15 cellular contexts compared by ENCODE assay signal in genomic region chr3:11145888-11146287, GRCh38. TPM values are rescaled to one million over a fixed set of nuclear protein-coding genes. Genes with fewer than 3 reads are reported as not detected.
DNase-seq lines count a peak whose midpoint lies in the region; ATAC-seq, FAIRE-seq and TF ChIP-seq lines count a peak whose summit lies in the region.
"Had no signal": no experiment of that assay in that cellular context is flagged by ENCODE, and none has a peak within 500 bp of the region (broad histone marks: within the 10 kb centered on the region; RNA-seq: fewer than 3 reads in every experiment).

No MANE protein-coding gene starts in this region.

- H3K27ac ChIP-seq in esophagus muscularis mucosa (replicated peaks in 1 of 4) (no peak overlapping the region), pancreas (no peak overlapping the region)
- H3K27ac ChIP-seq: spleen had no signal

- ATAC-seq in pancreas, result no peak
- ATAC-seq: natural killer cell treated with Interleukin-12 subunit alpha and Interleukin-12 subunit beta and Interleukin-15 and Interleukin-18, amount 100 ng/mL, for 72 hours had no signal

- intact Hi-C loops in esophagus muscularis mucosa (cut with DNase I) (no loop called here), pancreas (cut with DNase I) (no loop called here)

- CTCF ChIA-PET in AG04449 (lab: Yijun Ruan, JAX), result interaction anchor here (1.4 to 12.8 kb wide), 3 partner anchors 9 to 190 kb away, joined by 3 to 168 read pairs (median 18); partner anchors contain the start of gene HRH1

- H3K36me3 ChIP-seq in esophagus muscularis mucosa (no peaks in the 10 kb centered on the region), pancreas (no peaks in the 10 kb centered on the region)
- H3K36me3 ChIP-seq: spleen had no signal

- H3K4me3 ChIP-seq in AG04449 (ENCODE audit: low read depth, low read length), result no peak overlapping the region
- H3K4me3 ChIP-seq in esophagus muscularis mucosa, result no peak overlapping the region
- no peak overlapping the region for H3K4me3 ChIP-seq in pancreas
- H3K4me3 ChIP-seq: spleen had no signal

- peaks cover 0 to 19% (median 8%) of the 10 kb centered on the region in 4 donors for H3K4me1 ChIP-seq in esophagus muscularis mucosa
- no peaks in the 10 kb centered on the region for H3K4me1 ChIP-seq in pancreas

- POLR2A ChIA-PET in AG04449 (lab: Yijun Ruan, JAX), result no interaction called here

- no peak for TF ChIP-seq POLR2A in esophagus muscularis mucosa (IDR thresholded peaks at IDR 0.05; ENCODE audit: low read depth)

- DNase-seq in AG04449 (ENCODE audit: low read depth, low spot score) (peak; percentile 79), HT1080 (ENCODE audit: low read depth) (peak; percentile 83), brain pericyte (ENCODE audit: low read depth, low spot score) (peak; percentile 63), iris pigment epithelial cell (ENCODE audit: low read depth) (peak; percentile 80), esophagus muscularis mucosa (ENCODE audit: extremely low spot score) (no peak), pancreas (no peak)
- no peak for DNase-seq in activated T-cell treated with anti-CD3 and anti-CD28 coated beads, Interleukin-2, amount 50 U/mL, for 48 hours
- DNase-seq in activated CD8-positive, alpha-beta memory T cell treated with anti-CD3 and anti-CD28 coated beads, Interleukin-2, amount 50 U/mL, for 4 hours, result no peak
- DNase-seq: anterior cingulate cortex, erythroblast, GDM1, kidney, spleen, trophoblast cell had no signal

- no peak for FAIRE-seq in pancreas (lab: Jason Lieb, UNC)
- FAIRE-seq: kidney had no signal

- no peak for TF ChIP-seq CTCF in AG04449 (IDR thresholded peaks at IDR 0.05; ENCODE audit: insufficient read depth, low read length, missing control alignments)
- no peak for TF ChIP-seq CTCF in esophagus muscularis mucosa (IDR thresholded peaks at IDR 0.05)
- no peak for TF ChIP-seq CTCF in pancreas (IDR thresholded peaks at IDR 0.05)

- H3K27me3 ChIP-seq in esophagus muscularis mucosa (no peaks in the 10 kb centered on the region), pancreas (no peaks in the 10 kb centered on the region)

- H3K9me3 ChIP-seq in esophagus muscularis mucosa (no peaks in the 10 kb centered on the region), pancreas (no peaks in the 10 kb centered on the region)
- H3K9me3 ChIP-seq: spleen had no signal

- no peak for TF ChIP-seq EP300 in esophagus muscularis mucosa (IDR thresholded peaks at IDR 0.05)

- 15% methylated on average over 3 of the region's 3 CpGs for WGBS in esophagus muscularis mucosa
- WGBS in pancreas, 2 donors, result 49 to 56% methylated on average over 3 of the region's 3 CpGs

RNA-seq across cellular contexts. Expression of gene HRH1, which starts 8.4 kb away (rescaled TPM):
- total RNA-seq in HT1080 (2014; rRNA removed; shearing (Covaris generic)), result 16.1 and 16.7 TPM in 2 replicates
- 11.4 and 12.4 TPM in 2 replicates for polyA plus RNA-seq in HT1080 (2015; cell fraction: cytosol; rRNA removed)
- 16.2 and 22.3 TPM in 2 replicates for polyA plus RNA-seq in HT1080 (2015; cell fraction: nucleus; rRNA removed)
- total RNA-seq in esophagus muscularis mucosa (10 to 100 TPM in 1 of 4 donors, 1 to 10 TPM in 3; 3.7 to 15.9 (median 5.9) TPM), pancreas (1 to 10 TPM in 1 of 6 donors, under 1 TPM in 5; 0.16 to 1.3 (median 0.25) TPM)
- under 1 TPM; 0.19 to 0.28 TPM for polyA plus RNA-seq in pancreas

Comparison
In these comparisons a context has a peak if more than half of its experiments do, and no peak if none do; other contexts are left out.
1. DNase-seq: peak in AG04449 (single experiment), HT1080 (single experiment), brain pericyte (single experiment) and iris pigment epithelial cell (single experiment); none in activated T-cell treated with anti-CD3 and anti-CD28 coated beads, Interleukin-2, amount 50 U/mL, for 48 hours (0 of 2), esophagus muscularis mucosa (single experiment), pancreas (0 of 6) and activated CD8-positive, alpha-beta memory T cell treated with anti-CD3 and anti-CD28 coated beads, Interleukin-2, amount 50 U/mL, for 4 hours (single experiment).